ENCODE assay signal across 8 cellular contexts in the genomic region with DNA sequence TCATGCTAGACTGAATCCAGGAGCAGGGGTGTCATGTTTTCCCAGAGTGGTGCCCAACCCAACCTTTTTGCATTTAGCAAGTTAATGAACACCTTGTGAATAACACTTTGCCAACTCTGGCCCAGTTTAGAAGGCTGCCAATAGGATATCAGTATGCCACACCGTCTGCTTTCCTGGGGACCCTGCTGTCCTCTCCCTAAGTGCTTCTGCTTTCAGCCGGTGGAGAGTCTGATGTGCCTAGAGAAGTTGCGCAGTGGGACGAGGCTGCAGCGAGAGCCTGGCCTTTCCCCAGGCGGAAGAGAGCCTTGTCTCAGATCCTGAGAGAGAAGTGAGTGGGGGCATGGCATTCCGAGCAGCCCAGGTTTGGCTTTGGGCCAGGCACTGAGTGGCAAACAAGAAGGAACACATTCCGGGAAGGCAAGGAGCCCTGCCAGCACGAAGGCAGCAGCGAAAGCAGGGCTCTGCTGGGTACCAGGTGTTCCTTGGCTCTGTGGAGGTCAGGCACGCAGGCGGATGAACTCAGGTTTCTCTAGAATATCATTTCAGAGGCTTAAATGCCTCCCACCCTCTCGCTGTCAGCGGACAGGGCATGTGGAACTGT. TPM values are rescaled to one million over a fixed set of nuclear protein-coding genes. Genes with fewer than 3 reads are reported as not detected.
DNase-seq lines count a peak whose midpoint lies in the region; ATAC-seq and TF ChIP-seq lines count a peak whose summit lies in the region.

No MANE protein-coding gene starts in this region.

- peaks cover 21% of the 10 kb centered on the region for H3K4me1 ChIP-seq in mucosa of stomach (ENCODE audit: control insufficient read depth, insufficient read depth, low read length)

- DNase-seq in ELR (ENCODE audit: low read depth) (peak; percentile 29), NCI-H774 (lab: John Stamatoyannopoulos, UW) (peak; percentile 23), dorsolateral prefrontal cortex (peak; percentile 58 to 85 (median 74)), SK-N-DZ (ENCODE audit: low spot score) (no peak)
- DNase-seq in stimulated activated CD4-positive, alpha-beta T cell treated with anti-CD3 and anti-CD28 coated beads, Interleukin-4, amount 100 ng/mL, for 4 hours = no peak

- peak overlapping the region; percentile 76 for H3K9ac ChIP-seq in mucosa of stomach (ENCODE audit: low read length)

- intact Hi-C loops in dorsolateral prefrontal cortex (cut with DNase I) = loop anchor here (2.0 to 10.0 kb wide), 5 partner anchors 38 to 710 kb away; partner anchors contain the start of genes MYO9A (in 1 of the 2) and SENP8 (in 1 of the 2)

- no peaks in the 10 kb centered on the region for H3K36me3 ChIP-seq in mucosa of stomach (ENCODE audit: control insufficient read depth, insufficient read depth, low read length)

- no peaks in the 10 kb centered on the region for H3K27me3 ChIP-seq in dorsolateral prefrontal cortex
- H3K27me3 ChIP-seq in mucosa of stomach (ENCODE audit: control insufficient read depth, insufficient read depth, low read length) = no peaks in the 10 kb centered on the region

- ATAC-seq in GM18907 (IDR thresholded peaks at IDR 0.05; ENCODE audit: unreplicated experiment) (no peak), HG03354 (IDR thresholded peaks at IDR 0.05; ENCODE audit: poor library complexity, severe bottlenecking, unreplicated experiment) (no peak)

- H3K27ac ChIP-seq in dorsolateral prefrontal cortex = peak overlapping the region in 55 of 59 donors; percentile 22 to 89 (median 74)

- H3K4me3 ChIP-seq in dorsolateral prefrontal cortex (peak overlapping the region; percentile 29 to 79 (median 63)), mucosa of stomach (ENCODE audit: low read length) (peak overlapping the region; percentile 53)

- H3K9me3 ChIP-seq in mucosa of stomach (ENCODE audit: control insufficient read depth, low read length) = no peaks in the 10 kb centered on the region

- no peak for TF ChIP-seq CTCF in dorsolateral prefrontal cortex (IDR thresholded peaks at IDR 0.05 in 54 of 56, conservative IDR thresholded peaks at IDR 0.05 in 2 of 56; ENCODE audit: low read depth in 1 of 56, partially characterized antibody in 56 of 56)

RNA-seq across cellular contexts. Expression of gene SENP8, which starts 36.9 kb away (rescaled TPM):
- total RNA-seq in dorsolateral prefrontal cortex = 10 to 100 TPM in 4 of 120 experiments, 1 to 10 TPM in 116; 3.3 to 11.9 (median 6.8) TPM
- 2.4 TPM in 2 replicates for polyA plus RNA-seq in SK-N-DZ (2014; cell fraction: cytosol; rRNA removed)
- 1.2 and 1.5 TPM in 2 replicates for polyA plus RNA-seq in SK-N-DZ (2014; cell fraction: nucleus; rRNA removed)

RNA-seq across cellular contexts. Expression of gene MYO9A, which starts 37.2 kb away (rescaled TPM):
- 100 to 1,000 TPM in 51 of 120 experiments, 10 to 100 TPM in 69; 65.1 to 135 (median 98.1) TPM for total RNA-seq in dorsolateral prefrontal cortex
- polyA plus RNA-seq in SK-N-DZ (2014; cell fraction: cytosol; rRNA removed) = 7.8 and 9.8 TPM in 2 replicates
- 11.0 and 12.6 TPM in 2 replicates for polyA plus RNA-seq in SK-N-DZ (2014; cell fraction: nucleus; rRNA removed)

RNA-seq across cellular contexts. Expression of gene GRAMD2A, which starts 42.5 kb away (rescaled TPM):
- 10 to 100 TPM in 6 of 120 experiments, 1 to 10 TPM in 114; 1.8 to 15.1 (median 5.4) TPM for total RNA-seq in dorsolateral prefrontal cortex
- polyA plus RNA-seq in SK-N-DZ (2014; cell fraction: cytosol; rRNA removed) = not detected in 2 replicates
- polyA plus RNA-seq in SK-N-DZ (2014; cell fraction: nucleus; rRNA removed) = not detected in 2 replicates

Comparison
In these comparisons a context has a peak if more than half of its experiments do, and no peak if none do; other contexts are left out.
1. DNase-seq: peak in ELR (single experiment), NCI-H774 (single experiment) and dorsolateral prefrontal cortex (10 of 10); none in stimulated activated CD4-positive, alpha-beta T cell treated with anti-CD3 and anti-CD28 coated beads, Interleukin-4, amount 100 ng/mL, for 4 hours (0 of 2) and SK-N-DZ (single experiment).